29 cellular contexts compared by ENCODE assay signal in genomic region chr12:124211753-124212152, GRCh38.
"Had no signal": no experiment of that assay in that cellular context is flagged by ENCODE, and none has a peak within 500 bp of the region (broad histone marks: within the 10 kb centered on the region; RNA-seq: fewer than 3 reads in every experiment).

No MANE protein-coding gene starts in this region.

- H3K36me3 ChIP-seq: colonic mucosa, esophagus muscularis mucosa, esophagus squamous epithelium, gastrocnemius medialis, gastroesophageal sphincter, heart left ventricle, heart right ventricle had no signal

- FAIRE-seq: colon, endometrium, endothelial cell of umbilical vein, frontal cortex had no signal

- H3K4me3 Mint-ChIP-seq: dendritic cell treated with granulocyte-macrophage colony-stimulating factor and Interleukin-4, amounts not matched to agents 40 ng/mL and 50 ng/mL, for 4 days; effector memory CD8-positive, alpha-beta T cell; endodermal cell had no signal

- ATAC-seq: effector memory CD8-positive, alpha-beta T cell; esophagus mucosa; foreskin keratinocyte; gastrocnemius medialis; gastroesophageal sphincter; heart left ventricle; heart right ventricle had no signal

- H3K9me3 ChIP-seq: colonic mucosa, gastrocnemius medialis had no signal

- H3K27ac Mint-ChIP-seq: dendritic cell treated with granulocyte-macrophage colony-stimulating factor and Interleukin-4, amounts not matched to agents 40 ng/mL and 50 ng/mL, for 4 days; effector memory CD8-positive, alpha-beta T cell; endodermal cell had no signal

- H3K4me1 ChIP-seq: colonic mucosa, esophagus muscularis mucosa, esophagus squamous epithelium, foreskin keratinocyte, gastrocnemius medialis, gastroesophageal sphincter, heart left ventricle had no signal

- H3K4me3 ChIP-seq: colonic mucosa, coronary artery, dorsolateral prefrontal cortex, esophagus muscularis mucosa, esophagus squamous epithelium, gastrocnemius medialis, gastroesophageal sphincter, heart left ventricle, heart right ventricle had no signal

- H3K27ac ChIP-seq: colonic mucosa, coronary artery, dorsolateral prefrontal cortex, epithelial cell of prostate, esophagus muscularis mucosa, esophagus squamous epithelium, foreskin keratinocyte, gastrocnemius medialis, gastroesophageal sphincter, heart left ventricle, heart right ventricle had no signal

- DNase-seq: colonic mucosa; cortex of kidney; dermis blood vessel endothelial cell; dorsolateral prefrontal cortex; effector CD4-positive, alpha-beta T cell; effector CD8-positive, alpha-beta T cell; effector memory CD4-positive, alpha-beta T cell; effector memory CD8-positive, alpha-beta T cell; endodermal cell; erythroblast; esophagus squamous epithelium; foreskin fibroblast; foreskin keratinocyte; foreskin melanocyte; gastrocnemius medialis; glutamatergic neuron; head of caudate nucleus; heart left ventricle; heart right ventricle had no signal

- H3K27me3 ChIP-seq: colonic mucosa, dorsolateral prefrontal cortex, esophagus muscularis mucosa, gastrocnemius medialis, gastroesophageal sphincter had no signal

- H3K9me3 Mint-ChIP-seq: dendritic cell treated with granulocyte-macrophage colony-stimulating factor and Interleukin-4, amounts not matched to agents 40 ng/mL and 50 ng/mL, for 4 days had no signal
